ENCODE assay signal across 10 cellular contexts in the genomic region with DNA sequence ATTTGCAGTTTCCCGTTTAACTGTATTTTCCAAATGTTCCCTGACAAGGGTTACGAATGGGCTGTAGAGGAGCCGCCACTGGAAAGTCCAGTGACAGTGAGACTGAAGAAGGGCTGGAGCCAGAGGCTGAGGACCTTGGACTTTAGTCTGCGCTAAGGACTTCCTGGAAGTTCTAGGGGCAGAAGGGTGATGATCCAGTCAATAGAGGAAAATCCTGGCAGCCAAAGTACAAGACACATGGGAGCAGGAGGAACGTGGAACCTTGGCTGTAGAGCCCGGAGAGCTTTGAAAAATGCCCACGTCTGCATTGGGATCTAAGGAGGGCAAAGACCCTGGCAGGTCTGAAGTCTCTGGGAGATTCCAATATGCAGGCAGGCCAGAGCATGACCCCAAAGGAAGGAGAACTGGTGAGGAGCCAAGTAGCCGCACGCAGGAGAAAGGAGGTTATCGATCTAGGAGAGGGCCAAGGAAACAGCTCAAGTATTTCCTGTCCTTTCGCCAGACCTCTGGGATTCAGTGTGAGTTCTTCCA. TPM values are rescaled to one million over a fixed set of nuclear protein-coding genes. Genes with fewer than 3 reads are reported as not detected.
DNase-seq lines count a peak whose midpoint lies in the region; ATAC-seq and TF ChIP-seq lines count a peak whose summit lies in the region.
"Had no signal": no experiment of that assay in that cellular context is flagged by ENCODE, and none has a peak within 500 bp of the region (broad histone marks: within the 10 kb centered on the region; RNA-seq: fewer than 3 reads in every experiment).

No MANE protein-coding gene starts in this region.

- H3K9me3 ChIP-seq in lower lobe of right lung, result no peaks in the 10 kb centered on the region
- H3K9me3 ChIP-seq in vagina, result no peaks in the 10 kb centered on the region

- DNase-seq in Right ventricle myocardium inferior (ENCODE audit: missing footprints) (no peak), cardiac septum (ENCODE audit: low spot score) (no peak), brain microvascular endothelial cell (peak; percentile 63), lower lobe of right lung (no peak), vagina (ENCODE audit: extremely low spot score in 2 of 2) (peak in 1 of 2 donors; percentile 83), dorsolateral prefrontal cortex (no peak), hypothalamus (lab: John Stamatoyannopoulos, UW) (no peak), NCI-H510A treated with DMSO at 0.1 percent for 48 hours (lab: John Stamatoyannopoulos, UW) (no peak)
- DNase-seq: SW 1271 had no signal

- peak overlapping the region; percentile 99 for H3K27ac ChIP-seq in brain microvascular endothelial cell
- H3K27ac ChIP-seq in lower lobe of right lung, result peak overlapping the region; percentile 7
- H3K27ac ChIP-seq in vagina, result peak overlapping the region; percentile 98
- H3K27ac ChIP-seq in dorsolateral prefrontal cortex, result peak overlapping the region in 1 of 59 donors; percentile 10

- peaks cover 2% of the 10 kb centered on the region for H3K36me3 ChIP-seq in brain microvascular endothelial cell (replicated peaks)
- peaks cover 11% of the 10 kb centered on the region for H3K36me3 ChIP-seq in lower lobe of right lung
- H3K36me3 ChIP-seq in vagina, result no peaks in the 10 kb centered on the region

- TF ChIP-seq CTCF in brain microvascular endothelial cell (IDR thresholded peaks at IDR 0.05; ENCODE audit: low read depth, low read length, missing control alignments), result no peak
- no peak for TF ChIP-seq CTCF in lower lobe of right lung (IDR thresholded peaks at IDR 0.05)
- no peak for TF ChIP-seq CTCF in vagina (IDR thresholded peaks at IDR 0.05)
- TF ChIP-seq CTCF in dorsolateral prefrontal cortex (IDR thresholded peaks at IDR 0.05 in 54 of 56, conservative IDR thresholded peaks at IDR 0.05 in 2 of 56; ENCODE audit: low read depth in 1 of 56, partially characterized antibody in 56 of 56), result no peak

- ATAC-seq in Right ventricle myocardium inferior (peak; percentile 17), lower lobe of right lung (no peak)

- no peak overlapping the region for H3K4me3 ChIP-seq in brain microvascular endothelial cell (ENCODE audit: low read depth, low read length)
- H3K4me3 ChIP-seq in lower lobe of right lung, result no peak overlapping the region
- H3K4me3 ChIP-seq in vagina, result no peak overlapping the region
- H3K4me3 ChIP-seq in dorsolateral prefrontal cortex, result no peak overlapping the region
- H3K4me3 ChIP-seq: smooth muscle cell had no signal

- no peaks in the 10 kb centered on the region for H3K27me3 ChIP-seq in brain microvascular endothelial cell (replicated peaks)
- H3K27me3 ChIP-seq in lower lobe of right lung (ENCODE audit: low read depth), result no peaks in the 10 kb centered on the region
- no peaks in the 10 kb centered on the region for H3K27me3 ChIP-seq in vagina
- peaks cover 0 to 2% (median 0%) of the 10 kb centered on the region in 45 donors for H3K27me3 ChIP-seq in dorsolateral prefrontal cortex

- no peak for TF ChIP-seq POLR2A in vagina (IDR thresholded peaks at IDR 0.05)

- intact Hi-C loops in Right ventricle myocardium inferior (cut with DNase I), result no loop called here
- intact Hi-C loops in cardiac septum (cut with DNase I), result no loop called here
- intact Hi-C loops in lower lobe of right lung (cut with DNase I), result no loop called here
- intact Hi-C loops in vagina (cut with DNase I), result no loop called here
- intact Hi-C loops in dorsolateral prefrontal cortex (cut with DNase I), result no loop called here

- peaks cover 94% of the 10 kb centered on the region for H3K4me1 ChIP-seq in lower lobe of right lung
- H3K4me1 ChIP-seq in vagina, result peaks cover 79% of the 10 kb centered on the region

- in situ Hi-C loops in brain microvascular endothelial cell (cut with HindIII; ENCODE audit: low pct_ligation_motif_present, low sequenced_read_pairs), result no loop called here

RNA-seq across cellular contexts. Expression of a gene that starts 28.5 kb away (rescaled TPM):
- 34.9 TPM for total RNA-seq in Right ventricle myocardium inferior
- total RNA-seq in cardiac septum, result 37.7 TPM
- 90.6 TPM for total RNA-seq in lower lobe of right lung
- total RNA-seq in vagina, result 33.6 TPM
- total RNA-seq in dorsolateral prefrontal cortex, result over 10,000 TPM in 20 of 120 experiments, 1,000 to 10,000 TPM in 99, 100 to 1,000 TPM in 1; 632 to 18,605 (median 5,065) TPM
